ENCODE assay signal across 21 cellular contexts in genomic region chr18:5475252-5475651, GRCh38.
DNase-seq lines count a peak whose midpoint lies in the region; ATAC-seq and TF ChIP-seq lines count a peak whose summit lies in the region.
"Had no signal": no experiment of that assay in that cellular context is flagged by ENCODE, and none has a peak within 500 bp of the region (broad histone marks: within the 10 kb centered on the region; RNA-seq: fewer than 3 reads in every experiment).

No MANE protein-coding gene starts in this region.

- no peaks in the 10 kb centered on the region for H3K27me3 ChIP-seq in left ventricle myocardium inferior (ENCODE audit: low read depth)
- no peaks in the 10 kb centered on the region for H3K27me3 ChIP-seq in lower lobe of right lung (ENCODE audit: low read depth)
- no peaks in the 10 kb centered on the region for H3K27me3 ChIP-seq in upper lobe of right lung
- no peaks in the 10 kb centered on the region for H3K27me3 ChIP-seq in H7 (ENCODE audit: control insufficient read depth, insufficient read depth, low read length)
- H3K27me3 ChIP-seq: adrenal gland, gastrocnemius medialis had no signal

- intact Hi-C loops in Right ventricle myocardium inferior (cut with DNase I) = no loop called here
- intact Hi-C loops in left ventricle myocardium inferior (cut with micrococcal nuclease) = no loop called here
- intact Hi-C loops in lower lobe of right lung (cut with DNase I) = no loop called here
- intact Hi-C loops in upper lobe of right lung (cut with DNase I) = no loop called here

- H3K4me3 ChIP-seq in left ventricle myocardium inferior (no peak overlapping the region), choroid plexus epithelial cell (ENCODE audit: low read depth, low read length) (no peak overlapping the region), lower lobe of right lung (no peak overlapping the region), upper lobe of right lung (no peak overlapping the region), H7 (ENCODE audit: insufficient read depth, low read depth, low read length) (no peak overlapping the region)
- H3K4me3 ChIP-seq: adrenal gland, gastrocnemius medialis, skin epidermis had no signal

- H3K27ac ChIP-seq in left ventricle myocardium inferior (replicated peaks) = no peak overlapping the region
- no peak overlapping the region for H3K27ac ChIP-seq in lower lobe of right lung
- no peak overlapping the region for H3K27ac ChIP-seq in upper lobe of right lung
- H3K27ac ChIP-seq: 22Rv1, adrenal gland, C4-2B, gastrocnemius medialis, RWPE1, skin epidermis had no signal

- ATAC-seq in Right ventricle myocardium inferior (peak; percentile 70), lower lobe of right lung (peak; percentile 67 to 85), upper lobe of right lung (peak; percentile 94)
- ATAC-seq: gastrocnemius medialis, WTC11 had no signal

- no peaks in the 10 kb centered on the region for H3K36me3 ChIP-seq in left ventricle myocardium inferior
- no peaks in the 10 kb centered on the region for H3K36me3 ChIP-seq in lower lobe of right lung
- H3K36me3 ChIP-seq in upper lobe of right lung = no peaks in the 10 kb centered on the region
- no peaks in the 10 kb centered on the region for H3K36me3 ChIP-seq in H7 (replicated peaks; ENCODE audit: control insufficient read depth, insufficient read depth, low read length)
- H3K36me3 ChIP-seq: adrenal gland, gastrocnemius medialis had no signal

- TF ChIP-seq CTCF in left ventricle myocardium inferior (IDR thresholded peaks at IDR 0.05; ENCODE audit: borderline replicate concordance) = no peak
- no peak for TF ChIP-seq CTCF in choroid plexus epithelial cell (conservative IDR thresholded peaks at IDR 0.05; ENCODE audit: low read depth, low read length)
- TF ChIP-seq CTCF in lower lobe of right lung (IDR thresholded peaks at IDR 0.05) = no peak
- TF ChIP-seq CTCF in upper lobe of right lung (IDR thresholded peaks at IDR 0.05) = no peak

- no peaks in the 10 kb centered on the region for H3K4me1 ChIP-seq in left ventricle myocardium inferior
- no peaks in the 10 kb centered on the region for H3K4me1 ChIP-seq in lower lobe of right lung
- no peaks in the 10 kb centered on the region for H3K4me1 ChIP-seq in upper lobe of right lung
- H3K4me1 ChIP-seq: gastrocnemius medialis had no signal

- H3K9me3 ChIP-seq in left ventricle myocardium inferior (replicated peaks) (no peaks in the 10 kb centered on the region), lower lobe of right lung (no peaks in the 10 kb centered on the region), upper lobe of right lung (no peaks in the 10 kb centered on the region)
- H3K9me3 ChIP-seq: adrenal gland, gastrocnemius medialis had no signal

- DNase-seq in Right ventricle myocardium inferior (ENCODE audit: missing footprints) (peak; percentile 51), left ventricle myocardium inferior (no peak), choroid plexus epithelial cell (ENCODE audit: low read depth) (peak; percentile 37), lower lobe of right lung (no peak), upper lobe of right lung (no peak), EL (no peak), H7 (no peak), GM03348 (ENCODE audit: low spot score) (no peak)
- DNase-seq: caudate nucleus; DMS53; gastrocnemius medialis; IMR-90; NCI-H1092 treated with DMSO at 0.1 percent for 48 hours; occipital lobe; stimulated activated CD4-positive, alpha-beta T cell treated with anti-CD3 and anti-CD28 coated beads, Interleukin-4, amount 100 ng/mL, for 4 hours had no signal

Comparison
In these comparisons a context has a peak if more than half of its experiments do, and no peak if none do; other contexts are left out.
1. DNase-seq: peak in Right ventricle myocardium inferior (single experiment) and choroid plexus epithelial cell (single experiment); none in left ventricle myocardium inferior (single experiment), lower lobe of right lung (single experiment), upper lobe of right lung (single experiment), EL (single experiment), H7 (single experiment) and GM03348 (single experiment).
2. Peak in every context shown above with its lines, with median percentiles within 50 percentile points of each other: ATAC-seq.